28 cellular contexts compared by ENCODE assay signal in genomic region chr14:51701956-51702355, GRCh38. TPM values are rescaled to one million over a fixed set of nuclear protein-coding genes. Genes with fewer than 3 reads are reported as not detected.
DNase-seq lines count a peak whose midpoint lies in the region; ATAC-seq and TF ChIP-seq lines count a peak whose summit lies in the region.
"Had no signal": no experiment of that assay in that cellular context is flagged by ENCODE, and none has a peak within 500 bp of the region (broad histone marks: within the 10 kb centered on the region; RNA-seq: fewer than 3 reads in every experiment).

No MANE protein-coding gene starts in this region.

- H3K36me3 Mint-ChIP-seq in nephron (ENCODE audit: low read depth), result peaks cover 26% of the 10 kb centered on the region
- H3K36me3 Mint-ChIP-seq in naive thymus-derived CD8-positive, alpha-beta T cell, result no peaks in the 10 kb centered on the region
- H3K36me3 Mint-ChIP-seq: activated naive CD8-positive, alpha-beta T cell treated with anti-CD3 and anti-CD28 coated beads for 36 hours; CD8-positive, alpha-beta memory T cell; T-cell had no signal

- H3K4me3 Mint-ChIP-seq in nephron, result no peak overlapping the region
- H3K4me3 Mint-ChIP-seq in naive thymus-derived CD8-positive, alpha-beta T cell, result no peak overlapping the region
- H3K4me3 Mint-ChIP-seq: activated B cell treated with CpG ODN at 0.5 μM for 24 hours; activated naive CD8-positive, alpha-beta T cell treated with anti-CD3 and anti-CD28 coated beads for 36 hours; activated T-cell treated with anti-CD3 and anti-CD28 coated beads, Interleukin-2, amount 50 U/mL, for 24 hours; B cell; CD8-positive, alpha-beta memory T cell; central memory CD8-positive, alpha-beta T cell; neural crest cell; T-cell had no signal

- POLR2A ChIA-PET in naive thymus-derived CD8-positive, alpha-beta T cell (lab: Charles Lee), result no interaction called here

- H3K9me3 Mint-ChIP-seq in nephron, result no peaks in the 10 kb centered on the region
- H3K9me3 Mint-ChIP-seq in naive thymus-derived CD8-positive, alpha-beta T cell, result no peaks in the 10 kb centered on the region
- H3K9me3 Mint-ChIP-seq: activated B cell treated with CpG ODN at 0.5 μM for 24 hours; activated naive CD8-positive, alpha-beta T cell treated with anti-CD3 and anti-CD28 coated beads for 36 hours; activated T-cell treated with anti-CD3 and anti-CD28 coated beads, Interleukin-2, amount 50 U/mL, for 24 hours; CD8-positive, alpha-beta memory T cell; central memory CD8-positive, alpha-beta T cell; neural crest cell; T-cell had no signal

- in situ Hi-C loops in G401 (cut with HindIII; ENCODE audit: low sequenced_read_pairs), result no loop called here

- ATAC-seq in naive thymus-derived CD8-positive, alpha-beta T cell, result no peak
- ATAC-seq in Right ventricle myocardium superior (ENCODE audit: poor library complexity), result no peak
- ATAC-seq: mucosa of descending colon, pancreas, T-cell had no signal

- no peak for TF ChIP-seq CTCF in nephron (IDR thresholded peaks at IDR 0.05; ENCODE audit: unreplicated experiment in 3 of 3)

- peak; percentile 92 for DNase-seq in G401 (ENCODE audit: low spot score)
- peak; percentile 11 for DNase-seq in RPMI7951 (ENCODE audit: low read depth)
- peak; percentile 70 for DNase-seq in cerebellum (ENCODE audit: low spot score)
- DNase-seq in naive thymus-derived CD8-positive, alpha-beta T cell, result no peak
- no peak for DNase-seq in T-helper 9 cell
- no peak for DNase-seq in Right ventricle myocardium superior
- no peak for DNase-seq in NCI-H2196 (lab: John Stamatoyannopoulos, UW; ENCODE audit: unreplicated experiment)
- DNase-seq: activated B cell treated with CpG ODN at 0.5 μM for 24 hours; activated gamma-delta T cell; activated naive CD8-positive, alpha-beta T cell treated with anti-CD3 and anti-CD28 coated beads for 36 hours; activated T-cell treated with anti-CD3 and anti-CD28 coated beads, Interleukin-2, amount 50 U/mL, for 24 hours; CD8-positive, alpha-beta memory T cell; DMS 273 treated with DMSO at 0.1 percent for 48 hours; mucosa of descending colon; MV-4-11; NCI-H1436; NCI-H2081; NCI-H446; NCI-H774; pancreas; stimulated activated CD4-positive, alpha-beta T cell treated with anti-CD3 and anti-CD28 coated beads, Interleukin-12 subunit alpha, Interleukin-12 subunit beta, amount 100 ng/mL, for 4 hours; stimulated activated CD4-positive, alpha-beta T cell treated with anti-CD3 and anti-CD28 coated beads, Interleukin-4, amount 100 ng/mL, for 1 hour; T-cell; thyroid gland had no signal

- peak overlapping the region in 2 of 3 experiments; percentile 31 for H3K27ac Mint-ChIP-seq in nephron
- no peak overlapping the region for H3K27ac Mint-ChIP-seq in naive thymus-derived CD8-positive, alpha-beta T cell
- H3K27ac Mint-ChIP-seq: activated B cell treated with CpG ODN at 0.5 μM for 24 hours; activated naive CD8-positive, alpha-beta T cell treated with anti-CD3 and anti-CD28 coated beads for 36 hours; activated T-cell treated with anti-CD3 and anti-CD28 coated beads, Interleukin-2, amount 50 U/mL, for 24 hours; B cell; T-cell had no signal

- H3K4me1 Mint-ChIP-seq in nephron, result peaks cover 29% of the 10 kb centered on the region
- no peaks in the 10 kb centered on the region for H3K4me1 Mint-ChIP-seq in naive thymus-derived CD8-positive, alpha-beta T cell
- H3K4me1 Mint-ChIP-seq: activated B cell treated with CpG ODN at 0.5 μM for 24 hours; activated naive CD8-positive, alpha-beta T cell treated with anti-CD3 and anti-CD28 coated beads for 36 hours; B cell; CD8-positive, alpha-beta memory T cell; central memory CD8-positive, alpha-beta T cell; T-cell had no signal

- no peaks in the 10 kb centered on the region for H3K27me3 Mint-ChIP-seq in nephron (ENCODE audit: low read depth)
- peaks cover 0 to 1% (median 0%) of the 10 kb centered on the region in 5 donors for H3K27me3 Mint-ChIP-seq in naive thymus-derived CD8-positive, alpha-beta T cell
- H3K27me3 Mint-ChIP-seq: activated B cell treated with CpG ODN at 0.5 μM for 24 hours; activated naive CD8-positive, alpha-beta T cell treated with anti-CD3 and anti-CD28 coated beads for 36 hours; activated T-cell treated with anti-CD3 and anti-CD28 coated beads, Interleukin-2, amount 50 U/mL, for 24 hours; T-cell had no signal

- intact Hi-C loops in Right ventricle myocardium superior (cut with DNase I), result no loop called here

RNA-seq across cellular contexts. Expression of gene FRMD6, which starts 50.2 kb away (rescaled TPM):
- total RNA-seq in G401 (2014; rRNA removed; shearing (Covaris generic)), result 1.4 and 1.5 TPM in 2 replicates
- 98.9 and 127 TPM in 2 replicates for total RNA-seq in RPMI7951 (2014; rRNA removed; shearing (Covaris generic))
- total RNA-seq in cerebellum (23.7 TPM), Right ventricle myocardium superior (7.4 TPM)
- 1 to 10 TPM; 4.1 to 4.2 TPM for total RNA-seq in naive thymus-derived CD8-positive, alpha-beta T cell
- polyA plus RNA-seq in naive thymus-derived CD8-positive, alpha-beta T cell, result under 1 TPM; 0.15 to 0.44 (median 0.38) TPM

Comparison
In these comparisons a context has a peak if more than half of its experiments do, and no peak if none do; other contexts are left out.
1. DNase-seq: peak in G401 (single experiment), RPMI7951 (single experiment) and cerebellum (single experiment); none in naive thymus-derived CD8-positive, alpha-beta T cell (0 of 10), T-helper 9 cell (single experiment), Right ventricle myocardium superior (single experiment) and NCI-H2196 (single experiment).
2. H3K27ac Mint-ChIP-seq: peak in nephron (2 of 3); none in naive thymus-derived CD8-positive, alpha-beta T cell (0 of 10).